1 cellular context compared by ENCODE assay signal in the genomic region with DNA sequence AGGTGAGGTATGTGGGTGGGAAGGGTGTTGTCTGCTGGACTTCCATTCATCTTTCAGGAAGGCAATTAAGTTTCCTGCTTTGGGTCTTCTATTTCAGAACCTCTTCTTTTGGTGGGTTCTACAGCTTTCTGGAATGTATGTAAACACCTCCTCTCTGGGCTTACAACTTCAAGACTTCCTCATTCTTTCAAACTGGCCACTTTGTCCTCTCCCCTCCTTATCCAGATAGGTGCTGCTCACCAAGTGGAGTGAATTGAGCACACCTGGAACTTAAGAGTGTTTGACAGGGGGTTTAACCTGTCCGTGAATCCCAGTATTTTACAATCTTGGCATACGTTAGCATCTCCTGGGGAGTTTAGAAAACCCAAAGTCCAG.
TF ChIP-seq lines count a peak whose summit lies in the region.

No MANE protein-coding gene starts in this region.

TF ChIP-seq in HCT116, 20 proteins besides CTCF, POLR2A, EP300 and RAD21 (continued from another document):
- TF ChIP-seq, protein P1, sequence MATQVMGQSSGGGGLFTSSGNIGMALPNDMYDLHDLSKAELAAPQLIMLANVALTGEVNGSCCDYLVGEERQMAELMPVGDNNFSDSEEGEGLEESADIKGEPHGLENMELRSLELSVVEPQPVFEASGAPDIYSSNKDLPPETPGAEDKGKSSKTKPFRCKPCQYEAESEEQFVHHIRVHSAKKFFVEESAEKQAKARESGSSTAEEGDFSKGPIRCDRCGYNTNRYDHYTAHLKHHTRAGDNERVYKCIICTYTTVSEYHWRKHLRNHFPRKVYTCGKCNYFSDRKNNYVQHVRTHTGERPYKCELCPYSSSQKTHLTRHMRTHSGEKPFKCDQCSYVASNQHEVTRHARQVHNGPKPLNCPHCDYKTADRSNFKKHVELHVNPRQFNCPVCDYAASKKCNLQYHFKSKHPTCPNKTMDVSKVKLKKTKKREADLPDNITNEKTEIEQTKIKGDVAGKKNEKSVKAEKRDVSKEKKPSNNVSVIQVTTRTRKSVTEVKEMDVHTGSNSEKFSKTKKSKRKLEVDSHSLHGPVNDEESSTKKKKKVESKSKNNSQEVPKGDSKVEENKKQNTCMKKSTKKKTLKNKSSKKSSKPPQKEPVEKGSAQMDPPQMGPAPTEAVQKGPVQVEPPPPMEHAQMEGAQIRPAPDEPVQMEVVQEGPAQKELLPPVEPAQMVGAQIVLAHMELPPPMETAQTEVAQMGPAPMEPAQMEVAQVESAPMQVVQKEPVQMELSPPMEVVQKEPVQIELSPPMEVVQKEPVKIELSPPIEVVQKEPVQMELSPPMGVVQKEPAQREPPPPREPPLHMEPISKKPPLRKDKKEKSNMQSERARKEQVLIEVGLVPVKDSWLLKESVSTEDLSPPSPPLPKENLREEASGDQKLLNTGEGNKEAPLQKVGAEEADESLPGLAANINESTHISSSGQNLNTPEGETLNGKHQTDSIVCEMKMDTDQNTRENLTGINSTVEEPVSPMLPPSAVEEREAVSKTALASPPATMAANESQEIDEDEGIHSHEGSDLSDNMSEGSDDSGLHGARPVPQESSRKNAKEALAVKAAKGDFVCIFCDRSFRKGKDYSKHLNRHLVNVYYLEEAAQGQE (IDR thresholded peaks at IDR 0.05; ENCODE audit: low read depth) = no peak
- TF ChIP-seq SRF (IDR thresholded peaks at IDR 0.05; ENCODE audit: low read depth) = no peak
- TF ChIP-seq CEBPB (IDR thresholded peaks at IDR 0.05; ENCODE audit: low read depth) = no peak
- no peak for TF ChIP-seq EZH2 (IDR thresholded peaks at IDR 0.05)
- TF ChIP-seq, protein P2, sequence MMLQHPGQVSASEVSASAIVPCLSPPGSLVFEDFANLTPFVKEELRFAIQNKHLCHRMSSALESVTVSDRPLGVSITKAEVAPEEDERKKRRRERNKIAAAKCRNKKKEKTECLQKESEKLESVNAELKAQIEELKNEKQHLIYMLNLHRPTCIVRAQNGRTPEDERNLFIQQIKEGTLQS (IDR thresholded peaks at IDR 0.05) = no peak
- TF ChIP-seq, protein P3, sequence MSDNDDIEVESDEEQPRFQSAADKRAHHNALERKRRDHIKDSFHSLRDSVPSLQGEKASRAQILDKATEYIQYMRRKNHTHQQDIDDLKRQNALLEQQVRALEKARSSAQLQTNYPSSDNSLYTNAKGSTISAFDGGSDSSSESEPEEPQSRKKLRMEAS (IDR thresholded peaks at IDR 0.05) = no peak
